In genomic region chr19:53871448-53871847, GRCh38 we compare ENCODE assay signal across 13 cellular contexts. TPM values are rescaled to one million over a fixed set of nuclear protein-coding genes. Genes with fewer than 3 reads are reported as not detected.
DNase-seq lines count a peak whose midpoint lies in the region; ATAC-seq and TF ChIP-seq lines count a peak whose summit lies in the region.
"Had no signal": no experiment of that assay in that cellular context is flagged by ENCODE, and none has a peak within 500 bp of the region (broad histone marks: within the 10 kb centered on the region; RNA-seq: fewer than 3 reads in every experiment).

No MANE protein-coding gene starts in this region.

- no peak for TF ChIP-seq CTCF in NB4 (IDR thresholded peaks at IDR 0.05; ENCODE audit: low read depth, low read length)
- no peak for TF ChIP-seq CTCF in osteocyte (IDR thresholded peaks at IDR 0.05)

- H3K4me3 Mint-ChIP-seq in central memory CD8-positive, alpha-beta T cell: peak overlapping the region; percentile 66
- peak overlapping the region; percentile 28 for H3K4me3 Mint-ChIP-seq in osteocyte (ENCODE audit: unreplicated experiment)

- no peak for ATAC-seq in central memory CD8-positive, alpha-beta T cell (replicated peaks; ENCODE audit: extremely low read depth, poor library complexity, severe bottlenecking)
- no peak for ATAC-seq in GM21576 (IDR thresholded peaks at IDR 0.05; ENCODE audit: unreplicated experiment)
- ATAC-seq: stimulated activated naive CD8-positive, alpha-beta T cell treated with anti-CD3 and anti-CD28 coated beads, Interleukin-15, amount 100 ng/mL, for 72 hours had no signal

- H3K27me3 Mint-ChIP-seq in central memory CD8-positive, alpha-beta T cell: no peaks in the 10 kb centered on the region
- H3K27me3 Mint-ChIP-seq in osteocyte (ENCODE audit: unreplicated experiment): no peaks in the 10 kb centered on the region
- H3K27me3 Mint-ChIP-seq: stimulated activated naive CD8-positive, alpha-beta T cell treated with anti-CD3 and anti-CD28 coated beads, Interleukin-15, amount 100 ng/mL, for 72 hours had no signal

- H3K27ac Mint-ChIP-seq in central memory CD8-positive, alpha-beta T cell (ENCODE audit: low read depth): peak overlapping the region; percentile 100
- H3K27ac Mint-ChIP-seq in osteocyte (ENCODE audit: unreplicated experiment): peak overlapping the region; percentile 62
- H3K27ac Mint-ChIP-seq: stimulated activated naive CD8-positive, alpha-beta T cell treated with anti-CD3 and anti-CD28 coated beads, Interleukin-15, amount 100 ng/mL, for 72 hours had no signal

- peaks cover 10% of the 10 kb centered on the region for H3K9me3 Mint-ChIP-seq in central memory CD8-positive, alpha-beta T cell
- H3K9me3 Mint-ChIP-seq in osteocyte (ENCODE audit: unreplicated experiment): no peaks in the 10 kb centered on the region
- H3K9me3 Mint-ChIP-seq: stimulated activated naive CD8-positive, alpha-beta T cell treated with anti-CD3 and anti-CD28 coated beads, Interleukin-15, amount 100 ng/mL, for 72 hours had no signal

- peak overlapping the region; percentile 74 for H3K4me3 ChIP-seq in NB4 (ENCODE audit: low read depth, low read length)
- H3K4me3 ChIP-seq: lung, smooth muscle cell had no signal

- no peak for TF ChIP-seq POLR2A in NB4 (IDR thresholded peaks at IDR 0.05; ENCODE audit: extremely low read depth, insufficient read length)

- peaks cover 89% of the 10 kb centered on the region for H3K36me3 Mint-ChIP-seq in central memory CD8-positive, alpha-beta T cell (ENCODE audit: insufficient read depth)
- H3K36me3 Mint-ChIP-seq in osteocyte (ENCODE audit: unreplicated experiment): peaks cover 37% of the 10 kb centered on the region

- DNase-seq in GM03348 (ENCODE audit: low spot score) (peak; percentile 1), NB4 (ENCODE audit: low read depth) (peak; percentile 81), osteocyte (ENCODE audit: extremely low spot score, unreplicated experiment) (no peak), mesenteric fat pad (ENCODE audit: low spot score) (no peak), SK-N-DZ (ENCODE audit: low spot score) (no peak)
- DNase-seq in central memory CD8-positive, alpha-beta T cell (ENCODE audit: low spot score in 2 of 2): peak in 1 of 2 donors; percentile 11
- DNase-seq: brain microvascular endothelial cell; stimulated activated naive CD8-positive, alpha-beta T cell treated with anti-CD3 and anti-CD28 coated beads, Interleukin-15, amount 100 ng/mL, for 72 hours; WERI-Rb-1 had no signal

- peaks cover 62% of the 10 kb centered on the region for H3K4me1 Mint-ChIP-seq in central memory CD8-positive, alpha-beta T cell
- peaks cover 26% of the 10 kb centered on the region for H3K4me1 Mint-ChIP-seq in osteocyte (ENCODE audit: unreplicated experiment)

RNA-seq across cellular contexts. Expression of gene MYADM, which starts 3.8 kb away (rescaled TPM):
- total RNA-seq in osteocyte (136 and 165 TPM in 2 replicates), mesenteric fat pad (270 TPM)
- 9.7 and 11.8 TPM in 2 replicates for polyA plus RNA-seq in SK-N-DZ (2014; cell fraction: cytosol; rRNA removed)
- 2.2 and 3.7 TPM in 2 replicates for polyA plus RNA-seq in SK-N-DZ (2014; cell fraction: nucleus; rRNA removed)

RNA-seq across cellular contexts. Expression of gene PRKCG, which starts 10.5 kb away (rescaled TPM):
- total RNA-seq in osteocyte (0.21 and 0.30 TPM in 2 replicates), mesenteric fat pad (not detected)
- polyA plus RNA-seq in SK-N-DZ (2014; cell fraction: cytosol; rRNA removed): 1.2 TPM in 1 of 2 replicates, not detected in the other
- 0.39 and 1.2 TPM in 2 replicates for polyA plus RNA-seq in SK-N-DZ (2014; cell fraction: nucleus; rRNA removed)
- total RNA-seq: smooth muscle cell had no signal

RNA-seq across cellular contexts. Expression of gene CACNG7, which starts 37.6 kb away (rescaled TPM):
- total RNA-seq in osteocyte (not detected in 2 replicates), mesenteric fat pad (not detected)
- 6.4 and 12.2 TPM in 2 replicates for polyA plus RNA-seq in SK-N-DZ (2014; cell fraction: cytosol; rRNA removed)
- polyA plus RNA-seq in SK-N-DZ (2014; cell fraction: nucleus; rRNA removed): 4.7 and 8.1 TPM in 2 replicates
- total RNA-seq: lung had no signal
- polyA plus RNA-seq: lung had no signal

RNA-seq across cellular contexts. Expression of gene NLRP12, which starts 47.3 kb away (rescaled TPM):
- total RNA-seq in osteocyte (not detected in 2 replicates), mesenteric fat pad (4.4 TPM)
- not detected in 2 replicates for polyA plus RNA-seq in SK-N-DZ (2014; cell fraction: cytosol; rRNA removed)
- not detected in 2 replicates for polyA plus RNA-seq in SK-N-DZ (2014; cell fraction: nucleus; rRNA removed)
- total RNA-seq: fibroblast of villous mesenchyme had no signal
- polyA plus RNA-seq: smooth muscle cell had no signal

Comparison
In these comparisons a context has a peak if more than half of its experiments do, and no peak if none do; other contexts are left out.
1. DNase-seq: peak in GM03348 (single experiment) and NB4 (single experiment); none in osteocyte (single experiment), mesenteric fat pad (single experiment) and SK-N-DZ (single experiment).